ENCODE assay signal across 15 cellular contexts in the genomic region with DNA sequence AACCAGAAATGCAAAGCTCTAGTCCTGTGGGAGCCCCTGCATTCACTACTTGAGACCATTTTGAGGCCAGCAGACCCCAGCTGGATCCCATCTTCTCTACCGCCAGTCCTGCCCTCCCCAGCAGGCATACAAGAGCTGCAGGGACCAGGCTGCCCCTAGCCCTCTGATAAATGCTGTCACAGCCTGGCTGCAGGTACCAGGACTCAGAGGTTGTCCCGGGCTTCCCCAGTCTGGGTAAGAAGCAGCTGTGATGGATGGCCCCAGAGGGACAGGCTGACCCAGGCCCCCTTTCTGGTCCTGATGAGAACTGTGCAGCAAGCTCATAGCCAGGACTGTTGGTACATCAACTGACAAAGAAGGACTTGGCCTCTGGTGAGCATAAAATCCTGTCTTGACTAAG.
DNase-seq lines count a peak whose midpoint lies in the region; ATAC-seq and TF ChIP-seq lines count a peak whose summit lies in the region.
"Had no signal": no experiment of that assay in that cellular context is flagged by ENCODE, and none has a peak within 500 bp of the region (broad histone marks: within the 10 kb centered on the region; RNA-seq: fewer than 3 reads in every experiment).

No MANE protein-coding gene starts in this region.

- H3K9ac ChIP-seq in BLaER1 (0 out of 2 replicates have a peak overlapping the region, but pooled peaks have one; percentile 3), KMS-11 (no peak overlapping the region)

- no peak overlapping the region for H3K27ac ChIP-seq in BLaER1
- peak overlapping the region; percentile 23; the same call in 1 of the 2 replicates for H3K27ac ChIP-seq in KMS-11
- H3K27ac ChIP-seq: HL-60 had no signal

- peaks cover 35% of the 10 kb centered on the region for H3K4me1 Mint-ChIP-seq in chondrocyte (ENCODE audit: low read depth)
- H3K4me1 Mint-ChIP-seq in nephron progenitor cell = peaks cover 11% of the 10 kb centered on the region

- no peaks in the 10 kb centered on the region for H3K9me3 ChIP-seq in BLaER1

- no peaks in the 10 kb centered on the region for H3K9me3 Mint-ChIP-seq in chondrocyte (ENCODE audit: low read depth)
- H3K9me3 Mint-ChIP-seq in nephron progenitor cell = no peaks in the 10 kb centered on the region
- H3K9me3 Mint-ChIP-seq: CD4-positive, alpha-beta T cell had no signal

- H3K4me3 Mint-ChIP-seq in chondrocyte (ENCODE audit: unreplicated experiment) = no peak overlapping the region
- H3K4me3 Mint-ChIP-seq in nephron progenitor cell = no peak overlapping the region
- H3K4me3 Mint-ChIP-seq: CD4-positive, alpha-beta T cell had no signal

- H3K4me2 ChIP-seq in BLaER1 (peak overlapping the region; percentile 73), KMS-11 (peak overlapping the region; percentile 57)

- H3K4me1 ChIP-seq in BLaER1 (peaks cover 43% of the 10 kb centered on the region), KMS-11 (ENCODE audit: low read depth, poor library complexity, severe bottlenecking) (peaks cover 41% of the 10 kb centered on the region)

- H3K79me2 ChIP-seq in KMS-11 (ENCODE audit: insufficient read depth, low read depth) = no peaks in the 10 kb centered on the region

- H3K27me3 Mint-ChIP-seq in chondrocyte (ENCODE audit: low read depth) (peaks cover 7% of the 10 kb centered on the region), nephron progenitor cell (ENCODE audit: low read depth, poor library complexity) (peaks cover 9% of the 10 kb centered on the region)
- H3K27me3 Mint-ChIP-seq: CD4-positive, alpha-beta T cell had no signal

- H3K27ac Mint-ChIP-seq in chondrocyte (ENCODE audit: unreplicated experiment) = no peak overlapping the region
- H3K27ac Mint-ChIP-seq in nephron progenitor cell = no peak overlapping the region
- H3K27ac Mint-ChIP-seq: CD4-positive, alpha-beta T cell had no signal

- no peak for DNase-seq in chondrocyte (ENCODE audit: low spot score)
- DNase-seq in nephron progenitor cell = peak; percentile 23
- no peak for DNase-seq in COR-L47 (lab: John Stamatoyannopoulos, UW)
- DNase-seq in occipital lobe (lab: John Stamatoyannopoulos, UW) = no peak
- DNase-seq in activated CD8-positive, alpha-beta memory T cell treated with anti-CD3 and anti-CD28 coated beads, Interleukin-2, amount 50 U/mL, for 48 hours = no peak
- DNase-seq: 8988T; AML-193; C1 segment of cervical spinal cord; CD4-positive, alpha-beta T cell; DMS79 had no signal

- ATAC-seq in GM18870 (IDR thresholded peaks at IDR 0.05; ENCODE audit: unreplicated experiment) = no peak
- ATAC-seq: GM12878 had no signal

- no peaks in the 10 kb centered on the region for H3K36me3 Mint-ChIP-seq in chondrocyte (ENCODE audit: low read depth)
- no peaks in the 10 kb centered on the region for H3K36me3 Mint-ChIP-seq in nephron progenitor cell (ENCODE audit: low read depth)

- no peak overlapping the region for H2AFZ ChIP-seq in KMS-11 (ENCODE audit: low read depth)

- H3K27me3 ChIP-seq in BLaER1 (no peaks in the 10 kb centered on the region), KMS-11 (ENCODE audit: insufficient read depth, low read depth) (no peaks in the 10 kb centered on the region)

- H4K20me1 ChIP-seq in BLaER1 (no peaks in the 10 kb centered on the region), KMS-11 (ENCODE audit: insufficient read depth) (no peaks in the 10 kb centered on the region)

- H3K4me3 ChIP-seq in BLaER1 (no peak overlapping the region), KMS-11 (IDR thresholded peaks at IDR 0.05; ENCODE audit: insufficient read depth, low read depth, low read length) (no peak overlapping the region)
- H3K4me3 ChIP-seq: GM12878 had no signal

- H3K36me3 ChIP-seq in BLaER1 (no peaks in the 10 kb centered on the region), KMS-11 (ENCODE audit: insufficient read depth) (no peaks in the 10 kb centered on the region)

- TF ChIP-seq CTCF in KMS-11 (conservative IDR thresholded peaks at IDR 0.05; ENCODE audit: low read depth, low read length) (no peak), chondrocyte (IDR thresholded peaks at IDR 0.05) (peak; percentile 11), nephron progenitor cell (IDR thresholded peaks at IDR 0.05) (no peak)
